ENCODE assay signal across 8 cellular contexts in the genomic region with DNA sequence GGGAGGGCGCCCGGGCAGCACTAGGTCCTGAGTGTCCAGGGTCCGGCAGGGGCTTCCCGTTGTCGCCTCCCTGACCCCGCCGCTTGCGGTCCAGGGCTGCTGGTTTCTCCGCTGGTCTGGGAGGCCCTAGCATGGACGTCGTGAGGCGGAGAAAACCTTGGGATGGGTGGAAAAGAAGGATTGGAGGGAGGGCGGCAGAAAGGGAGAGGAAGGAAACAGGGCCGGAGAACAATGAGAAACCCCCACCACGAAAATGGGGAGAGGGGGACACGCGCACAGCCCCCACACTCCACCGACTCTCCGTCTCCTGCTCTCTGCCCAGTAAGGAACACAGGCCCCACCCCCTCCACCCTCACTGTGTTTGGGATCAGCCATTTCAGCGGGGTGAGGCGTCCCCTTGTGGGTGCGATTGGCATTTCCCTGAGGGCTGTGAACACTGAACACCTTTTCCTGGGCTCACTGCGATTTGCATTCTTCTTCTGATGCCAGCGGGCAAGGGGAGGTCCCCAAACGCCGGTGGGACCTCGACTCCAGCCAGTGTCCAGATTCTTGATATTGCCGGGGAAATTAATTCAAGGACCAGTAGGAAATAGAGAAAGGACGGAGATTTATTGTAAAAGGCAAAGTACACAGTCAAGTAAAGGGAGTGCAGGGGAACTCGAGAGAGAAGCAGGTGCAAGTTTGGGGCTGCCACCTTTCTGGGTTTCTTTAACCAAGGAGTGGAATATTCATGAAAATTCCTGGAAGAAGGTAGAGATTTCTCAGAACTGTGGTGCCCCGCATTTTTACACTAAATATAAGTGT. TPM values are rescaled to one million over a fixed set of nuclear protein-coding genes. Genes with fewer than 3 reads are reported as not detected.
A peak's percentile ranks its signal among the peaks of the same experiment; 100 is the strongest.
DNase-seq lines count a peak whose midpoint lies in the region; ATAC-seq and TF ChIP-seq lines count a peak whose summit lies in the region.

No MANE protein-coding gene starts in this region.

- H3K4me3 ChIP-seq in epithelial cell of proximal tubule (ENCODE audit: low read depth, low read length): peak overlapping the region; percentile 65

- peak; percentile 88 for TF ChIP-seq CTCF in epithelial cell of proximal tubule (conservative IDR thresholded peaks at IDR 0.05; ENCODE audit: low read depth, low read length)

- ATAC-seq in HG03558 (IDR thresholded peaks at IDR 0.05; ENCODE audit: extremely low read depth, unreplicated experiment) (peak; percentile 52), HG02938 (IDR thresholded peaks at IDR 0.05; ENCODE audit: unreplicated experiment) (no peak)

- DNase-seq in DMS153 (lab: John Stamatoyannopoulos, UW): peak; percentile 62
- DNase-seq in NOMO-1 treated with DMSO at 0.1 percent for 48 hours (lab: John Stamatoyannopoulos, UW; ENCODE audit: unreplicated experiment): peak; percentile 60
- DNase-seq in activated CD8-positive, alpha-beta memory T cell treated with anti-CD3 and anti-CD28 coated beads, Interleukin-2, amount 50 U/mL, for 24 hours (ENCODE audit: extremely low read depth): peak; percentile 43
- no peak for DNase-seq in epithelial cell of proximal tubule (ENCODE audit: low read depth)
- DNase-seq in mucosa of gallbladder (ENCODE audit: low spot score): peak; percentile 91
- DNase-seq in stimulated activated CD8-positive, alpha-beta memory T cell treated with anti-CD3 and anti-CD28 coated beads, Interleukin-2, amount 100 ng/mL, for 48 hours (ENCODE audit: low read depth in 2 of 2): peak; percentile 73 to 78

RNA-seq across cellular contexts. Expression of a gene that starts 3.3 kb away (rescaled TPM):
- 0.43 TPM in 1 of 2 replicates, not detected in the other for total RNA-seq in epithelial cell of proximal tubule
- total RNA-seq in mucosa of gallbladder: 0.52 TPM

RNA-seq across cellular contexts. Expression of a gene that starts 15.6 kb away (rescaled TPM):
- total RNA-seq in epithelial cell of proximal tubule (5.3 and 16.0 TPM in 2 replicates), mucosa of gallbladder (0.14 TPM)

RNA-seq across cellular contexts. Expression of a gene that starts 28.3 kb away (rescaled TPM):
- total RNA-seq in epithelial cell of proximal tubule (not detected in 2 replicates), mucosa of gallbladder (0.23 TPM)

RNA-seq across cellular contexts. Expression of a gene that starts 37.6 kb away (rescaled TPM):
- 0.23 and 0.94 TPM in 2 replicates for total RNA-seq in epithelial cell of proximal tubule
- total RNA-seq in mucosa of gallbladder: 0.09 TPM
